In the genomic region with DNA sequence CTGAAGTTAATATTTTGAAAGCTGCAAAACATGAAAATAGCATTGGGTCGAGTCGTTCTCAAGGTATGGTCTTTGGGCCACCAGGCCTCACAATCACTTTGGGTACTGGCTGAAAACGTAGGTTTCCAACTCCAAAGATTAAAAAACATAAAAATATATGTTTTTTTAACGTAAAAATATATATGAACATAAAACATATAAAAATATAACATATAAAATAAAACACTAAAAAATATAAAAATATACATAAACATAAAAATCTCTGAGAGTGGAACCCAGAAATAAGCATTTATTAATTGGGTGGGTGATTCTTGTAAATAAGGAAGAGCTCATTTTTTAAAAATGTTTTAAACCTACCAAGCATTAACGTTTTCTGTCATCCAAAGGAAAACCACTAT, we compare ENCODE assay signal across 9 cellular contexts. TPM values are rescaled to one million over a fixed set of nuclear protein-coding genes. Genes with fewer than 3 reads are reported as not detected.
A peak's percentile ranks its signal among the peaks of the same experiment; 100 is the strongest.
DNase-seq lines count a peak whose midpoint lies in the region; ATAC-seq, FAIRE-seq and TF ChIP-seq lines count a peak whose summit lies in the region.
"Had no signal": no experiment of that assay in that cellular context is flagged by ENCODE, and none has a peak within 500 bp of the region (broad histone marks: within the 10 kb centered on the region; RNA-seq: fewer than 3 reads in every experiment).

No MANE protein-coding gene starts in this region.

- BruUV-seq in GM12878 (replicated peaks; lab: Mats Ljungman, UMichigan): no TSS peak

- peak overlapping the region; percentile 58 for H3K4me2 ChIP-seq in GM12878 (ENCODE audit: control insufficient read depth, insufficient read depth)

- TF ChIP-seq POLR2A in GM12878 (IDR thresholded peaks at IDR 0.05; ENCODE audit: low read depth, low read length): no peak

- TF ChIP-seq CTCF in GM12878 (IDR thresholded peaks at IDR 0.05 in 2 of 3, conservative IDR thresholded peaks at IDR 0.05 in 1 of 3; ENCODE audit: control insufficient read depth in 2 of 3, extremely low read depth in 1 of 3, insufficient read depth in 1 of 3, low read depth in 3 of 3, low read length in 3 of 3) (no peak), lower lobe of right lung (IDR thresholded peaks at IDR 0.05) (no peak), type B pancreatic cell (conservative IDR thresholded peaks at IDR 0.05) (no peak)

- in situ Hi-C loops in GM12878 (cut with MboI): no loop called here

- no peak for DNase-seq in activated naive CD4-positive, alpha-beta T cell treated with anti-CD3 and anti-CD28 coated beads for 36 hours
- no peak for DNase-seq in activated naive CD4-positive, alpha-beta T cell treated with Interleukin-2 at 50 U/mL for 16 hours
- DNase-seq in GM12878 (ENCODE audit: low read depth, low spot score) (no peak), lower lobe of right lung (no peak), type B pancreatic cell (ENCODE audit: extremely low spot score, unreplicated experiment) (no peak), inferior parietal cortex (ENCODE audit: extremely low spot score) (no peak), NCI-H1930 (lab: John Stamatoyannopoulos, UW) (no peak), head of caudate nucleus (no peak)

- H3K27ac ChIP-seq in GM12878 (ENCODE audit: control insufficient read depth, insufficient read depth): peak overlapping the region; percentile 61
- peak overlapping the region; percentile 93 for H3K27ac ChIP-seq in lower lobe of right lung

- peaks cover 3% of the 10 kb centered on the region for H3K4me1 ChIP-seq in GM12878 (ENCODE audit: control insufficient read depth, insufficient read depth, low read length)
- peaks cover 19% of the 10 kb centered on the region for H3K4me1 ChIP-seq in lower lobe of right lung

- WGBS in GM12878 (ENCODE audit: insufficient coverage, insufficient replicate concordance, low lambda C conversion rate, missing lambda C conversion rate): 2% methylated on average over 5 of the region's 5 CpGs

- peaks cover 24% of the 10 kb centered on the region for H3K36me3 Mint-ChIP-seq in activated naive CD4-positive, alpha-beta T cell treated with anti-CD3 and anti-CD28 coated beads for 36 hours (ENCODE audit: low read depth)
- peaks cover 20% of the 10 kb centered on the region for H3K36me3 Mint-ChIP-seq in type B pancreatic cell

- TF ChIP-seq RAD21 in GM12878 (IDR thresholded peaks at IDR 0.05; ENCODE audit: insufficient read depth, low read depth, low read length): no peak

- no peaks in the 10 kb centered on the region for H3K27me3 Mint-ChIP-seq in activated naive CD4-positive, alpha-beta T cell treated with anti-CD3 and anti-CD28 coated beads for 36 hours (ENCODE audit: low read depth)
- no peaks in the 10 kb centered on the region for H3K27me3 Mint-ChIP-seq in type B pancreatic cell

- peaks cover 2 to 6% of the 10 kb centered on the region in 2 experiments; a peak in 3 of 4 replicates for H3K36me3 ChIP-seq in GM12878 (ENCODE audit: control insufficient read depth in 2 of 2, insufficient read depth in 2 of 2, low read length in 1 of 2)
- H3K36me3 ChIP-seq in lower lobe of right lung: peaks cover 23% of the 10 kb centered on the region

- FAIRE-seq in GM12878 (lab: Jason Lieb, UNC): no peak
- FAIRE-seq: colon had no signal

- peaks cover 45% of the 10 kb centered on the region for H3K79me2 ChIP-seq in GM12878 (ENCODE audit: control insufficient read depth, insufficient read depth, low read length)

- H3K9me3 ChIP-seq in GM12878 (replicated peaks; ENCODE audit: control insufficient read depth, insufficient read depth, low read length): no peaks in the 10 kb centered on the region
- no peaks in the 10 kb centered on the region for H3K9me3 ChIP-seq in lower lobe of right lung

- POLR2A ChIA-PET in GM12878 (lab: Charles Lee): interaction anchor here (0.6 to 0.9 kb wide), 2 partner anchors 10 to 74 kb away, joined by 3 to 4 read pairs; no protein-coding TSS in a partner anchor

- H3K9me3 Mint-ChIP-seq in activated naive CD4-positive, alpha-beta T cell treated with anti-CD3 and anti-CD28 coated beads for 36 hours: no peaks in the 10 kb centered on the region
- no peaks in the 10 kb centered on the region for H3K9me3 Mint-ChIP-seq in type B pancreatic cell

- SMC1A ChIA-PET in GM12878 (lab: Charles Lee; ENCODE audit: uncharacterized antibody, unreplicated experiment): interaction anchor here (0.6 to 2.3 kb wide), 17 partner anchors 14 to 741 kb away, joined by 3 to 7 read pairs (median 3); no protein-coding TSS in a partner anchor

- H2AFZ ChIP-seq in GM12878 (ENCODE audit: control insufficient read depth, low read depth, low read length): peak overlapping the region; percentile 71

- H3K4me3 ChIP-seq in GM12878 (peak overlapping the region; percentile 59), lower lobe of right lung (peak overlapping the region; percentile 81)

- H3K27ac Mint-ChIP-seq in activated naive CD4-positive, alpha-beta T cell treated with anti-CD3 and anti-CD28 coated beads for 36 hours: peak overlapping the region; percentile 96
- H3K27ac Mint-ChIP-seq in type B pancreatic cell: peak overlapping the region; percentile 93

- no peak for TF ChIP-seq EP300 in GM12878 (IDR thresholded peaks at IDR 0.05; ENCODE audit: borderline replicate concordance in 1 of 2, control insufficient read depth in 1 of 2, low read depth in 2 of 2, low read length in 2 of 2)

- intact Hi-C loops in activated naive CD4-positive, alpha-beta T cell treated with anti-CD3 and anti-CD28 coated beads for 36 hours (cut with micrococcal nuclease): loop anchor here (1.0 to 5.0 kb wide), 6 partner anchors 166 to 796 kb away; partner anchors contain the start of genes UGDH and WDR19
- intact Hi-C loops in GM12878 (cut with micrococcal nuclease; ENCODE audit: unreplicated experiment): loop anchor here (5.0 to 10.0 kb wide), 5 partner anchors 66 to 451 kb away; partner anchors contain the start of genes SMIM14 and UGDH
- intact Hi-C loops in lower lobe of right lung (cut with DNase I): loop anchor here (10.0 kb wide), 2 partner anchors 284 to 514 kb away; partner anchors contain the start of gene UBE2K
- intact Hi-C loops in head of caudate nucleus (cut with DNase I): loop anchor here (5.0 kb wide), 2 partner anchors 79 to 506 kb away; partner anchors contain the start of gene N4BP2

- RAD21 ChIA-PET in GM12878 (lab: Charles Lee; ENCODE audit: unreplicated experiment): interaction anchor here (0.8 to 1.5 kb wide), 7 partner anchors 10 to 740 kb away, joined by 3 to 7 read pairs (median 4); partner anchors contain the start of genes N4BP2 and UGDH

- peaks cover 3% of the 10 kb centered on the region; the same call in 1 of the 2 replicates for H4K20me1 ChIP-seq in GM12878 (ENCODE audit: control insufficient read depth, insufficient read depth)

- H3K4me3 Mint-ChIP-seq in activated naive CD4-positive, alpha-beta T cell treated with anti-CD3 and anti-CD28 coated beads for 36 hours: peak overlapping the region; percentile 83
- peak overlapping the region; percentile 94 for H3K4me3 Mint-ChIP-seq in type B pancreatic cell

- peak overlapping the region; percentile 70 for H3K9ac ChIP-seq in GM12878 (ENCODE audit: control insufficient read depth, insufficient read depth, low read length)

- H3K27me3 ChIP-seq in GM12878 (replicated peaks in 1 of 2; ENCODE audit: control insufficient read depth in 2 of 2, insufficient read depth in 2 of 2, low read length in 1 of 2) (no peaks in the 10 kb centered on the region), lower lobe of right lung (ENCODE audit: low read depth) (no peaks in the 10 kb centered on the region)

- peaks cover 28% of the 10 kb centered on the region for H3K4me1 Mint-ChIP-seq in activated naive CD4-positive, alpha-beta T cell treated with anti-CD3 and anti-CD28 coated beads for 36 hours (ENCODE audit: low read depth)
- H3K4me1 Mint-ChIP-seq in type B pancreatic cell (ENCODE audit: unreplicated experiment): peaks cover 17% of the 10 kb centered on the region

- CTCF ChIA-PET in activated naive CD4-positive, alpha-beta T cell treated with anti-CD3 and anti-CD28 coated beads for 36 hours (lab: Charles Lee): interaction anchor here (0.6 to 1.7 kb wide), 14 partner anchors 11 to 634 kb away, joined by 3 to 11 read pairs (median 3); partner anchors contain the start of genes UBE2K and UGDH
- CTCF ChIA-PET in GM12878 (lab: Yijun Ruan, JAX): interaction anchor here (0.5 to 1.5 kb wide), 24 partner anchors 8 to 523 kb away, joined by 3 to 11 read pairs (median 4); partner anchors contain the start of gene UGDH

- ATAC-seq in GM12878: no peak
- ATAC-seq in lower lobe of right lung: no peak

TF ChIP-seq in GM12878, 131 proteins besides CTCF, POLR2A, EP300 and RAD21 (continues in another document):
- TF ChIP-seq POLR2AphosphoS2 (IDR thresholded peaks at IDR 0.05; ENCODE audit: low read depth, low read length): no peak
- no peak for TF ChIP-seq PAX8 (IDR thresholded peaks at IDR 0.05)
- TF ChIP-seq EZH2 (IDR thresholded peaks at IDR 0.05; ENCODE audit: borderline replicate concordance, control insufficient read depth, low read depth, low read length): no peak

RNA-seq across cellular contexts. Expression of gene PDS5A, which starts 0.7 kb away (rescaled TPM):
- total RNA-seq in activated naive CD4-positive, alpha-beta T cell treated with anti-CD3 and anti-CD28 coated beads for 36 hours: 10 to 100 TPM; 86.8 to 89.1 TPM
- 241 and 251 TPM in 2 replicates for total RNA-seq in GM12878 (2013; cell fraction: nucleolus; rRNA removed)
- total RNA-seq in GM12878 (2014; rRNA removed) (50.2 and 55.3 TPM in 2 replicates), GM12878 (2014; rRNA removed; fragmentation: Illumina TruSeq; extraction: Trizol) (64.5 and 66.0 TPM in 2 replicates), GM12878 (2021) (60.4 and 64.2 TPM in 2 replicates), lower lobe of right lung (74.8 TPM), type B pancreatic cell (ENCODE audit: low replicate concordance) (67.1 and 73.3 TPM in 2 replicates)
- polyA plus RNA-seq in GM12878 (2011; ENCODE audit: low read depth): 18.8 TPM
- polyA plus RNA-seq in GM12878 (2011; rRNA removed) (69.7 and 105 TPM in 2 replicates), GM12878 (2014; fragmentation: Illumina TruSeq; extraction: Trizol) (54.4 and 65.7 TPM in 2 replicates), GM12878 (2014; fragmentation: Nextera tagmentation; extraction: Ambion mirVana) (10 to 100 TPM; 13.7 to 14.1 TPM), GM12878 (2014; rRNA removed) (28.6 and 32.8 TPM in 2 replicates), GM12878 (2016; fragmentation: Nextera tagmentation; extraction: Ambion mirVana) (10 to 100 TPM; 20.5 to 54.4 TPM)
- 22.8 and 26.7 TPM in 2 replicates for polyA plus RNA-seq in GM12878 (2011; cell fraction: cytosol; rRNA removed)
- 36.4 and 40.5 TPM in 2 replicates for polyA plus RNA-seq in GM12878 (2011; cell fraction: nucleus; rRNA removed)
- polyA plus RNA-seq in GM12878 (2012): 26.3 and 32.6 TPM in 2 replicates
- polyA minus RNA-seq in GM12878 (2011; rRNA and poly(A)+ RNA removed): 97.1 and 141 TPM in 2 replicates
- 63.7 and 90.0 TPM in 2 replicates for polyA minus RNA-seq in GM12878 (2011; cell fraction: cytosol; rRNA and poly(A)+ RNA removed)
- 81.2 and 131 TPM in 2 replicates for polyA minus RNA-seq in GM12878 (2011; cell fraction: nucleus; rRNA and poly(A)+ RNA removed)
